Comparison of ENCODE assay signal across 8 cellular contexts in genomic region chr7:6589829-6590644, GRCh38. TPM values are rescaled to one million over a fixed set of nuclear protein-coding genes. Genes with fewer than 3 reads are reported as not detected.
DNase-seq lines count a peak whose midpoint lies in the region; ATAC-seq and TF ChIP-seq lines count a peak whose summit lies in the region.

TSS of gene INTS15 (plus strand) at chr7:6590021. CDS start at chr7:6590284, 263 bp downstream.

- DNase-seq in AG10803 (ENCODE audit: low read depth) = peak; percentile 79
- DNase-seq in NCI-H345 (lab: John Stamatoyannopoulos, UW) = peak; percentile 87
- DNase-seq in activated CD4-positive, alpha-beta T cell treated with anti-CD3 and anti-CD28 coated beads for 36 hours = peak; percentile 89
- peak; percentile 93 for DNase-seq in left kidney (ENCODE audit: low read depth, low spot score)
- peak; percentile 84 to 85 for DNase-seq in stimulated activated CD4-positive, alpha-beta T cell treated with anti-CD3 and anti-CD28 coated beads, Interleukin-2, amount 100 ng/mL, for 24 hours

- ATAC-seq in GM18868 (IDR thresholded peaks at IDR 0.05; ENCODE audit: unreplicated experiment) = peak; percentile 88
- peak; percentile 87 for ATAC-seq in HG03103 (IDR thresholded peaks at IDR 0.05; ENCODE audit: low read depth, unreplicated experiment)
- peak; percentile 90 for ATAC-seq in activated CD4-positive, alpha-beta T cell treated with anti-CD3 and anti-CD28 coated beads for 36 hours

- POLR2A ChIA-PET in activated CD4-positive, alpha-beta T cell treated with anti-CD3 and anti-CD28 coated beads for 36 hours (lab: Charles Lee) = interaction anchor here (0.5 to 1.0 kb wide), 3 partner anchors 10 to 62 kb away, joined by 3 to 8 read pairs (median 3); partner anchors contain the start of gene ZDHHC4

- peak; percentile 26; the same call in 1 of the 2 replicates for TF ChIP-seq CTCF in AG10803 (conservative IDR thresholded peaks at IDR 0.05; ENCODE audit: low read length)

- no peaks in the 10 kb centered on the region for H3K27me3 Mint-ChIP-seq in activated CD4-positive, alpha-beta T cell treated with anti-CD3 and anti-CD28 coated beads for 36 hours

- intact Hi-C loops in activated CD4-positive, alpha-beta T cell treated with anti-CD3 and anti-CD28 coated beads for 36 hours (cut with DNase I, micrococcal nuclease) = loop anchor here (1.0 to 10.0 kb wide), 7 partner anchors 13 to 345 kb away; partner anchors contain the start of genes ZDHHC4 (in 2 of the 2) and ZNF316 (in 1 of the 2)

- peak within 1 kb of the TSS; percentile 87 for H3K4me3 ChIP-seq in AG10803 (ENCODE audit: low read length)

- H3K27ac Mint-ChIP-seq in activated CD4-positive, alpha-beta T cell treated with anti-CD3 and anti-CD28 coated beads for 36 hours = peak within 1 kb of the TSS; percentile 80

- no peaks in the 10 kb centered on the region for H3K9me3 Mint-ChIP-seq in activated CD4-positive, alpha-beta T cell treated with anti-CD3 and anti-CD28 coated beads for 36 hours (ENCODE audit: low read depth)

- peak within 1 kb of the TSS; percentile 84 for H3K4me3 Mint-ChIP-seq in activated CD4-positive, alpha-beta T cell treated with anti-CD3 and anti-CD28 coated beads for 36 hours

- peaks cover 40% of the 10 kb centered on the region for H3K36me3 Mint-ChIP-seq in activated CD4-positive, alpha-beta T cell treated with anti-CD3 and anti-CD28 coated beads for 36 hours (ENCODE audit: low read depth)

- peak within 1 kb of the TSS; percentile 29 for H3K27ac ChIP-seq in cingulate gyrus (ENCODE audit: low read depth, low read length)

- CTCF ChIA-PET in activated CD4-positive, alpha-beta T cell treated with anti-CD3 and anti-CD28 coated beads for 36 hours (lab: Charles Lee) = interaction anchor here (0.6 to 1.6 kb wide), 10 partner anchors 9 to 268 kb away, joined by 3 to 6 read pairs (median 4); no protein-coding TSS in a partner anchor

- H3K4me1 Mint-ChIP-seq in activated CD4-positive, alpha-beta T cell treated with anti-CD3 and anti-CD28 coated beads for 36 hours = peaks cover 24% of the 10 kb centered on the region

RNA-seq across cellular contexts. Expression of gene INTS15, which starts in this region (rescaled TPM):
- 10 to 100 TPM; 27.8 to 31.8 TPM for total RNA-seq in activated CD4-positive, alpha-beta T cell treated with anti-CD3 and anti-CD28 coated beads for 36 hours

Comparison
In these comparisons a context has a peak if more than half of its experiments do, and no peak if none do; other contexts are left out.
1. Peak in every context shown above with its lines: DNase-seq, ATAC-seq, H3K4me3 ChIP-seq and H3K27ac ChIP-seq.